1 cellular context compared by ENCODE assay signal in genomic region chr17:40554646-40555295, GRCh38.
TF ChIP-seq lines count a peak whose summit lies in the region.

No MANE protein-coding gene starts in this region.

TF ChIP-seq in H1, 55 proteins besides CTCF, POLR2A, EP300 and RAD21:
- TF ChIP-seq TEAD4 (IDR thresholded peaks at IDR 0.05; ENCODE audit: low read depth, low read length) (no peak), RNF2 (IDR thresholded peaks at IDR 0.05; ENCODE audit: borderline replicate concordance, low read depth, low read length, missing control alignments, poor library complexity, severe bottlenecking) (no peak), CHD2 (IDR thresholded peaks at IDR 0.05; ENCODE audit: low read length) (no peak), CHD1 (IDR thresholded peaks at IDR 0.05; ENCODE audit: low read depth, low read length) (no peak), BRCA1 (IDR thresholded peaks at IDR 0.05; ENCODE audit: low read depth, low read length) (no peak), TCF12 (IDR thresholded peaks at IDR 0.05; ENCODE audit: low read depth, low read length) (no peak), ATF3 (IDR thresholded peaks at IDR 0.05; ENCODE audit: insufficient read depth, low read depth, low read length) (no peak), RFX5 (IDR thresholded peaks at IDR 0.05; ENCODE audit: borderline replicate concordance, low read depth, low read length) (no peak), BACH1 (IDR thresholded peaks at IDR 0.05; ENCODE audit: low read length) (no peak), BCL11A (IDR thresholded peaks at IDR 0.05; ENCODE audit: low read depth in 2 of 2, low read length in 2 of 2) (no peak), NRF1 (IDR thresholded peaks at IDR 0.05; ENCODE audit: low read depth, low read length) (no peak), JUN (IDR thresholded peaks at IDR 0.05; ENCODE audit: low read depth, low read length) (no peak), EGR1 (IDR thresholded peaks at IDR 0.05; ENCODE audit: borderline replicate concordance, low read depth, low read length) (no peak), RXRA (IDR thresholded peaks at IDR 0.05; ENCODE audit: insufficient read depth, low read depth, low read length) (no peak), SUZ12 (IDR thresholded peaks at IDR 0.05; ENCODE audit: low read length) (no peak), FOSL1 (IDR thresholded peaks at IDR 0.05; ENCODE audit: insufficient read depth, low read depth, low read length) (no peak), CBX8 (IDR thresholded peaks at IDR 0.05; ENCODE audit: borderline replicate concordance, low read depth, low read length) (no peak)
